Comparison of ENCODE assay signal across 1 cellular context in genomic region chr12:119672194-119672593, GRCh38.
TF ChIP-seq lines count a peak whose summit lies in the region.

No MANE protein-coding gene starts in this region.

TF ChIP-seq in K562, 482 proteins besides CTCF, POLR2A, EP300 and RAD21 (continued from another document and continues in another):
- TF ChIP-seq, protein P1, sequence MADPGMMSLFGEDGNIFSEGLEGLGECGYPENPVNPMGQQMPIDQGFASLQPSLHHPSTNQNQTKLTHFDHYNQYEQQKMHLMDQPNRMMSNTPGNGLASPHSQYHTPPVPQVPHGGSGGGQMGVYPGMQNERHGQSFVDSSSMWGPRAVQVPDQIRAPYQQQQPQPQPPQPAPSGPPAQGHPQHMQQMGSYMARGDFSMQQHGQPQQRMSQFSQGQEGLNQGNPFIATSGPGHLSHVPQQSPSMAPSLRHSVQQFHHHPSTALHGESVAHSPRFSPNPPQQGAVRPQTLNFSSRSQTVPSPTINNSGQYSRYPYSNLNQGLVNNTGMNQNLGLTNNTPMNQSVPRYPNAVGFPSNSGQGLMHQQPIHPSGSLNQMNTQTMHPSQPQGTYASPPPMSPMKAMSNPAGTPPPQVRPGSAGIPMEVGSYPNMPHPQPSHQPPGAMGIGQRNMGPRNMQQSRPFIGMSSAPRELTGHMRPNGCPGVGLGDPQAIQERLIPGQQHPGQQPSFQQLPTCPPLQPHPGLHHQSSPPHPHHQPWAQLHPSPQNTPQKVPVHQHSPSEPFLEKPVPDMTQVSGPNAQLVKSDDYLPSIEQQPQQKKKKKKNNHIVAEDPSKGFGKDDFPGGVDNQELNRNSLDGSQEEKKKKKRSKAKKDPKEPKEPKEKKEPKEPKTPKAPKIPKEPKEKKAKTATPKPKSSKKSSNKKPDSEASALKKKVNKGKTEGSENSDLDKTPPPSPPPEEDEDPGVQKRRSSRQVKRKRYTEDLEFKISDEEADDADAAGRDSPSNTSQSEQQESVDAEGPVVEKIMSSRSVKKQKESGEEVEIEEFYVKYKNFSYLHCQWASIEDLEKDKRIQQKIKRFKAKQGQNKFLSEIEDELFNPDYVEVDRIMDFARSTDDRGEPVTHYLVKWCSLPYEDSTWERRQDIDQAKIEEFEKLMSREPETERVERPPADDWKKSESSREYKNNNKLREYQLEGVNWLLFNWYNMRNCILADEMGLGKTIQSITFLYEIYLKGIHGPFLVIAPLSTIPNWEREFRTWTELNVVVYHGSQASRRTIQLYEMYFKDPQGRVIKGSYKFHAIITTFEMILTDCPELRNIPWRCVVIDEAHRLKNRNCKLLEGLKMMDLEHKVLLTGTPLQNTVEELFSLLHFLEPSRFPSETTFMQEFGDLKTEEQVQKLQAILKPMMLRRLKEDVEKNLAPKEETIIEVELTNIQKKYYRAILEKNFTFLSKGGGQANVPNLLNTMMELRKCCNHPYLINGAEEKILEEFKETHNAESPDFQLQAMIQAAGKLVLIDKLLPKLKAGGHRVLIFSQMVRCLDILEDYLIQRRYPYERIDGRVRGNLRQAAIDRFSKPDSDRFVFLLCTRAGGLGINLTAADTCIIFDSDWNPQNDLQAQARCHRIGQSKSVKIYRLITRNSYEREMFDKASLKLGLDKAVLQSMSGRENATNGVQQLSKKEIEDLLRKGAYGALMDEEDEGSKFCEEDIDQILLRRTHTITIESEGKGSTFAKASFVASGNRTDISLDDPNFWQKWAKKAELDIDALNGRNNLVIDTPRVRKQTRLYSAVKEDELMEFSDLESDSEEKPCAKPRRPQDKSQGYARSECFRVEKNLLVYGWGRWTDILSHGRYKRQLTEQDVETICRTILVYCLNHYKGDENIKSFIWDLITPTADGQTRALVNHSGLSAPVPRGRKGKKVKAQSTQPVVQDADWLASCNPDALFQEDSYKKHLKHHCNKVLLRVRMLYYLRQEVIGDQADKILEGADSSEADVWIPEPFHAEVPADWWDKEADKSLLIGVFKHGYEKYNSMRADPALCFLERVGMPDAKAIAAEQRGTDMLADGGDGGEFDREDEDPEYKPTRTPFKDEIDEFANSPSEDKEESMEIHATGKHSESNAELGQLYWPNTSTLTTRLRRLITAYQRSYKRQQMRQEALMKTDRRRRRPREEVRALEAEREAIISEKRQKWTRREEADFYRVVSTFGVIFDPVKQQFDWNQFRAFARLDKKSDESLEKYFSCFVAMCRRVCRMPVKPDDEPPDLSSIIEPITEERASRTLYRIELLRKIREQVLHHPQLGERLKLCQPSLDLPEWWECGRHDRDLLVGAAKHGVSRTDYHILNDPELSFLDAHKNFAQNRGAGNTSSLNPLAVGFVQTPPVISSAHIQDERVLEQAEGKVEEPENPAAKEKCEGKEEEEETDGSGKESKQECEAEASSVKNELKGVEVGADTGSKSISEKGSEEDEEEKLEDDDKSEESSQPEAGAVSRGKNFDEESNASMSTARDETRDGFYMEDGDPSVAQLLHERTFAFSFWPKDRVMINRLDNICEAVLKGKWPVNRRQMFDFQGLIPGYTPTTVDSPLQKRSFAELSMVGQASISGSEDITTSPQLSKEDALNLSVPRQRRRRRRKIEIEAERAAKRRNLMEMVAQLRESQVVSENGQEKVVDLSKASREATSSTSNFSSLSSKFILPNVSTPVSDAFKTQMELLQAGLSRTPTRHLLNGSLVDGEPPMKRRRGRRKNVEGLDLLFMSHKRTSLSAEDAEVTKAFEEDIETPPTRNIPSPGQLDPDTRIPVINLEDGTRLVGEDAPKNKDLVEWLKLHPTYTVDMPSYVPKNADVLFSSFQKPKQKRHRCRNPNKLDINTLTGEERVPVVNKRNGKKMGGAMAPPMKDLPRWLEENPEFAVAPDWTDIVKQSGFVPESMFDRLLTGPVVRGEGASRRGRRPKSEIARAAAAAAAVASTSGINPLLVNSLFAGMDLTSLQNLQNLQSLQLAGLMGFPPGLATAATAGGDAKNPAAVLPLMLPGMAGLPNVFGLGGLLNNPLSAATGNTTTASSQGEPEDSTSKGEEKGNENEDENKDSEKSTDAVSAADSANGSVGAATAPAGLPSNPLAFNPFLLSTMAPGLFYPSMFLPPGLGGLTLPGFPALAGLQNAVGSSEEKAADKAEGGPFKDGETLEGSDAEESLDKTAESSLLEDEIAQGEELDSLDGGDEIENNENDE (IDR thresholded peaks at IDR 0.05; ENCODE audit: low read depth, low read length) = no peak
- TF ChIP-seq SLC30A9 (CRISPR knock-in tag; IDR thresholded peaks at IDR 0.05) (no peak), IFI16 (CRISPR knock-in tag; IDR thresholded peaks at IDR 0.05) (no peak), CBX8 (IDR thresholded peaks at IDR 0.05; ENCODE audit: borderline replicate concordance, extremely low read depth, low read depth, low read length, poor library complexity, severe bottlenecking) (no peak), ZNF175 (CRISPR knock-in tag; IDR thresholded peaks at IDR 0.05; ENCODE audit: low read depth) (no peak), CHD2 (IDR thresholded peaks at IDR 0.05; ENCODE audit: low read depth, low read length) (no peak), EP400 (IDR thresholded peaks at IDR 0.05) (no peak), ZBTB8A (IDR thresholded peaks at IDR 0.05; ENCODE audit: partially characterized antibody) (no peak), MEF2A (IDR thresholded peaks at IDR 0.05; ENCODE audit: control insufficient read depth, low read depth, low read length) (no peak), CGGBP1 (CRISPR knock-in tag; IDR thresholded peaks at IDR 0.05) (no peak), ZNF224 (CRISPR knock-in tag; IDR thresholded peaks at IDR 0.05) (no peak), ARNT (IDR thresholded peaks at IDR 0.05) (no peak), EHMT2 (IDR thresholded peaks at IDR 0.05) (no peak), ZHX1 (conservative IDR thresholded peaks at IDR 0.05; ENCODE audit: low read length) (no peak), STAT5A (IDR thresholded peaks at IDR 0.05; ENCODE audit: borderline replicate concordance, low read length) (no peak), ZNF253 (CRISPR knock-in tag; conservative IDR thresholded peaks at IDR 0.05) (no peak), NR2C2 (CRISPR knock-in tag; IDR thresholded peaks at IDR 0.05) (no peak), NR2C2 (tag; IDR thresholded peaks at IDR 0.05) (peak; percentile 53), ZNF77 (CRISPR knock-in tag; IDR thresholded peaks at IDR 0.05) (no peak), C11orf30 (IDR thresholded peaks at IDR 0.05; ENCODE audit: low read depth) (no peak), SIN3A (IDR thresholded peaks at IDR 0.05; ENCODE audit: borderline replicate concordance in 2 of 2, control insufficient read depth in 1 of 2, low read depth in 2 of 2, low read length in 2 of 2) (no peak), HEY1 (CRISPR knock-in tag; IDR thresholded peaks at IDR 0.05; ENCODE audit: borderline replicate concordance) (no peak), SAFB2 (IDR thresholded peaks at IDR 0.05; ENCODE audit: borderline replicate concordance, low read depth, low read length, severe bottlenecking) (no peak), PRMT5 (CRISPR knock-in tag; IDR thresholded peaks at IDR 0.05) (no peak), GTF2E2 (tag; IDR thresholded peaks at IDR 0.05) (no peak), ZNF282 (CRISPR knock-in tag; IDR thresholded peaks at IDR 0.05) (no peak), FOXA3 (CRISPR knock-in tag; conservative IDR thresholded peaks at IDR 0.05 in 1 of 2, IDR thresholded peaks at IDR 0.05 in 1 of 2) (peak in 1 of 2 experiments; percentile 48; a peak in 1 of 4 replicates), KDM2B (CRISPR knock-in tag; IDR thresholded peaks at IDR 0.05) (no peak), ZC3H8 (IDR thresholded peaks at IDR 0.05) (no peak), BRF1 (IDR thresholded peaks at IDR 0.05; ENCODE audit: borderline replicate concordance, extremely low read depth, insufficient read length) (no peak), SMARCE1 (IDR thresholded peaks at IDR 0.05) (peak; percentile 68), PYGO2 (tag; IDR thresholded peaks at IDR 0.05) (no peak), ETS2 (tag; IDR thresholded peaks at IDR 0.05; ENCODE audit: borderline replicate concordance, poor library complexity, severe bottlenecking) (no peak), ZNF324 (CRISPR knock-in tag; IDR thresholded peaks at IDR 0.05) (no peak), HDAC8 (tag; IDR thresholded peaks at IDR 0.05) (no peak), XRCC3 (IDR thresholded peaks at IDR 0.05) (no peak)
- TF ChIP-seq, protein P2, sequence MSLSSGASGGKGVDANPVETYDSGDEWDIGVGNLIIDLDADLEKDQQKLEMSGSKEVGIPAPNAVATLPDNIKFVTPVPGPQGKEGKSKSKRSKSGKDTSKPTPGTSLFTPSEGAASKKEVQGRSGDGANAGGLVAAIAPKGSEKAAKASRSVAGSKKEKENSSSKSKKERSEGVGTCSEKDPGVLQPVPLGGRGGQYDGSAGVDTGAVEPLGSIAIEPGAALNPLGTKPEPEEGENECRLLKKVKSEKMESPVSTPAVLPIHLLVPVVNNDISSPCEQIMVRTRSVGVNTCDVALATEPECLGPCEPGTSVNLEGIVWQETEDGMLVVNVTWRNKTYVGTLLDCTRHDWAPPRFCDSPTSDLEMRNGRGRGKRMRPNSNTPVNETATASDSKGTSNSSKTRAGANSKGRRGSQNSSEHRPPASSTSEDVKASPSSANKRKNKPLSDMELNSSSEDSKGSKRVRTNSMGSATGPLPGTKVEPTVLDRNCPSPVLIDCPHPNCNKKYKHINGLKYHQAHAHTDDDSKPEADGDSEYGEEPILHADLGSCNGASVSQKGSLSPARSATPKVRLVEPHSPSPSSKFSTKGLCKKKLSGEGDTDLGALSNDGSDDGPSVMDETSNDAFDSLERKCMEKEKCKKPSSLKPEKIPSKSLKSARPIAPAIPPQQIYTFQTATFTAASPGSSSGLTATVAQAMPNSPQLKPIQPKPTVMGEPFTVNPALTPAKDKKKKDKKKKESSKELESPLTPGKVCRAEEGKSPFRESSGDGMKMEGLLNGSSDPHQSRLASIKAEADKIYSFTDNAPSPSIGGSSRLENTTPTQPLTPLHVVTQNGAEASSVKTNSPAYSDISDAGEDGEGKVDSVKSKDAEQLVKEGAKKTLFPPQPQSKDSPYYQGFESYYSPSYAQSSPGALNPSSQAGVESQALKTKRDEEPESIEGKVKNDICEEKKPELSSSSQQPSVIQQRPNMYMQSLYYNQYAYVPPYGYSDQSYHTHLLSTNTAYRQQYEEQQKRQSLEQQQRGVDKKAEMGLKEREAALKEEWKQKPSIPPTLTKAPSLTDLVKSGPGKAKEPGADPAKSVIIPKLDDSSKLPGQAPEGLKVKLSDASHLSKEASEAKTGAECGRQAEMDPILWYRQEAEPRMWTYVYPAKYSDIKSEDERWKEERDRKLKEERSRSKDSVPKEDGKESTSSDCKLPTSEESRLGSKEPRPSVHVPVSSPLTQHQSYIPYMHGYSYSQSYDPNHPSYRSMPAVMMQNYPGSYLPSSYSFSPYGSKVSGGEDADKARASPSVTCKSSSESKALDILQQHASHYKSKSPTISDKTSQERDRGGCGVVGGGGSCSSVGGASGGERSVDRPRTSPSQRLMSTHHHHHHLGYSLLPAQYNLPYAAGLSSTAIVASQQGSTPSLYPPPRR (CRISPR knock-in tag; IDR thresholded peaks at IDR 0.05; ENCODE audit: borderline replicate concordance) = no peak
- TF ChIP-seq, protein P3, sequence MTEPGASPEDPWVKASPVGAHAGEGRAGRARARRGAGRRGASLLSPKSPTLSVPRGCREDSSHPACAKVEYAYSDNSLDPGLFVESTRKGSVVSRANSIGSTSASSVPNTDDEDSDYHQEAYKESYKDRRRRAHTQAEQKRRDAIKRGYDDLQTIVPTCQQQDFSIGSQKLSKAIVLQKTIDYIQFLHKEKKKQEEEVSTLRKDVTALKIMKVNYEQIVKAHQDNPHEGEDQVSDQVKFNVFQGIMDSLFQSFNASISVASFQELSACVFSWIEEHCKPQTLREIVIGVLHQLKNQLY (CRISPR knock-in tag; conservative IDR thresholded peaks at IDR 0.05) = no peak
- TF ChIP-seq, protein P4, sequence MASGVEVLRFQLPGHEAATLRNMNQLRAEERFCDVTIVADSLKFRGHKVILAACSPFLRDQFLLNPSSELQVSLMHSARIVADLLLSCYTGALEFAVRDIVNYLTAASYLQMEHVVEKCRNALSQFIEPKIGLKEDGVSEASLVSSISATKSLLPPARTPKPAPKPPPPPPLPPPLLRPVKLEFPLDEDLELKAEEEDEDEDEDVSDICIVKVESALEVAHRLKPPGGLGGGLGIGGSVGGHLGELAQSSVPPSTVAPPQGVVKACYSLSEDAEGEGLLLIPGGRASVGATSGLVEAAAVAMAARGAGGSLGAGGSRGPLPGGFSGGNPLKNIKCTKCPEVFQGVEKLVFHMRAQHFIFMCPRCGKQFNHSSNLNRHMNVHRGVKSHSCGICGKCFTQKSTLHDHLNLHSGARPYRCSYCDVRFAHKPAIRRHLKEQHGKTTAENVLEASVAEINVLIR (CRISPR knock-in tag; IDR thresholded peaks at IDR 0.05) = no peak
- TF ChIP-seq, protein P5, sequence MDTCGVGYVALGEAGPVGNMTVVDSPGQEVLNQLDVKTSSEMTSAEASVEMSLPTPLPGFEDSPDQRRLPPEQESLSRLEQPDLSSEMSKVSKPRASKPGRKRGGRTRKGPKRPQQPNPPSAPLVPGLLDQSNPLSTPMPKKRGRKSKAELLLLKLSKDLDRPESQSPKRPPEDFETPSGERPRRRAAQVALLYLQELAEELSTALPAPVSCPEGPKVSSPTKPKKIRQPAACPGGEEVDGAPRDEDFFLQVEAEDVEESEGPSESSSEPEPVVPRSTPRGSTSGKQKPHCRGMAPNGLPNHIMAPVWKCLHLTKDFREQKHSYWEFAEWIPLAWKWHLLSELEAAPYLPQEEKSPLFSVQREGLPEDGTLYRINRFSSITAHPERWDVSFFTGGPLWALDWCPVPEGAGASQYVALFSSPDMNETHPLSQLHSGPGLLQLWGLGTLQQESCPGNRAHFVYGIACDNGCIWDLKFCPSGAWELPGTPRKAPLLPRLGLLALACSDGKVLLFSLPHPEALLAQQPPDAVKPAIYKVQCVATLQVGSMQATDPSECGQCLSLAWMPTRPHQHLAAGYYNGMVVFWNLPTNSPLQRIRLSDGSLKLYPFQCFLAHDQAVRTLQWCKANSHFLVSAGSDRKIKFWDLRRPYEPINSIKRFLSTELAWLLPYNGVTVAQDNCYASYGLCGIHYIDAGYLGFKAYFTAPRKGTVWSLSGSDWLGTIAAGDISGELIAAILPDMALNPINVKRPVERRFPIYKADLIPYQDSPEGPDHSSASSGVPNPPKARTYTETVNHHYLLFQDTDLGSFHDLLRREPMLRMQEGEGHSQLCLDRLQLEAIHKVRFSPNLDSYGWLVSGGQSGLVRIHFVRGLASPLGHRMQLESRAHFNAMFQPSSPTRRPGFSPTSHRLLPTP (IDR thresholded peaks at IDR 0.05; ENCODE audit: borderline replicate concordance, extremely low read depth, insufficient read length) = no peak
